ENCODE assay signal across 18 cellular contexts in the genomic region with DNA sequence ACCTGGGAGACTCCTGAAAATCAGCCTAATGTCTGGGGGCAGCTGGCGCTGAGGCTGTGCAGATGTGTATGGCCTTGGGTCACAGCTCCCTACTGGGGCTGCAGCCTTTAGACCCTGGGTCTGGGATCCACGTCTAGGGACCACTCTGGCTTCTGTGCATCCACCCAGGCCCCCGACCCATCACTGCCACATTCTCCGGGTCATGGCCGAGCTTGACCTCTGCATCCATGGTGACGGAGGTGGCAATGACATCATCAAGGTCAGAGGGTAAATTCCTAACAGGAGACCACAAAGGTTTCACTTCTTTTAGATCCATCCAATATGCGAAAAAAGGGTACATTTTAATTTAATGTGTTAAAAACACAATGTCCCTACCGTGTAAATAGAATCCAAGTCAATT. TPM values are rescaled to one million over a fixed set of nuclear protein-coding genes. Genes with fewer than 3 reads are reported as not detected.
DNase-seq lines count a peak whose midpoint lies in the region; ATAC-seq, FAIRE-seq and TF ChIP-seq lines count a peak whose summit lies in the region.
"Had no signal": no experiment of that assay in that cellular context is flagged by ENCODE, and none has a peak within 500 bp of the region (broad histone marks: within the 10 kb centered on the region; RNA-seq: fewer than 3 reads in every experiment).

No MANE protein-coding gene starts in this region.

- H2AFZ ChIP-seq in HepG2 (ENCODE audit: low read length) (no peak overlapping the region), osteoblast (ENCODE audit: low read length) (no peak overlapping the region)
- H2AFZ ChIP-seq: PC-9 had no signal

- in situ Hi-C loops in HepG2 (cut with HindIII; ENCODE audit: extremely low pct_ligation_motif_present, low pct_unique_long_range_greater_than_20kb): no loop called here

- intact Hi-C loops in HepG2 (cut with micrococcal nuclease; ENCODE audit: unreplicated experiment): no loop called here

- H3K4me1 ChIP-seq in HEK293 (ENCODE audit: control insufficient read depth, insufficient read depth, low read length): no peaks in the 10 kb centered on the region
- H3K4me1 ChIP-seq in RWPE2 (ENCODE audit: insufficient read depth, poor library complexity, severe bottlenecking): no peaks in the 10 kb centered on the region
- peaks cover 94% of the 10 kb centered on the region for H3K4me1 ChIP-seq in HepG2 (ENCODE audit: insufficient read depth, low read length)
- no peaks in the 10 kb centered on the region for H3K4me1 ChIP-seq in osteoblast (ENCODE audit: insufficient read depth, low read length)

- no TSS peak for BruUV-seq in HepG2 (replicated peaks; lab: Mats Ljungman, UMichigan)

- TF ChIP-seq CTCF in HEK293 (tag by site-specific recombination; IDR thresholded peaks at IDR 0.05): no peak
- no peak for TF ChIP-seq CTCF in RWPE2 (IDR thresholded peaks at IDR 0.05; ENCODE audit: poor library complexity, severe bottlenecking)
- no peak for TF ChIP-seq CTCF in HepG2 (CRISPR knock-in tag; IDR thresholded peaks at IDR 0.05)
- no peak for TF ChIP-seq CTCF in osteoblast (IDR thresholded peaks at IDR 0.05; ENCODE audit: extremely low read depth, low read depth, low read length)

- DNase-seq in RWPE2 (ENCODE audit: low spot score) (peak; percentile 68), HepG2 (ENCODE audit: low spot score) (no peak), osteoblast (ENCODE audit: insufficient read length, low spot score, missing footprints) (peak; percentile 43), NCI-H748 treated with DMSO at 0.1 percent for 48 hours (lab: John Stamatoyannopoulos, UW) (no peak), mucosa of gallbladder (ENCODE audit: low spot score) (no peak)
- DNase-seq: COR-L47, GF-D8, HFFc6, Karpas-422, MG63, NCI-H1105, NCI-H1694, NCI-H510A treated with DMSO at 0.1 percent for 48 hours, PC-9, Right ventricle myocardium superior had no signal

- TF ChIP-seq EP300 in HepG2 (IDR thresholded peaks at IDR 0.05; ENCODE audit: low read depth in 2 of 2, low read length in 2 of 2) (no peak), HepG2 (CRISPR knock-in tag; IDR thresholded peaks at IDR 0.05; ENCODE audit: borderline replicate concordance) (no peak)

- H3K79me2 ChIP-seq in HepG2 (ENCODE audit: insufficient read depth, low read length): no peaks in the 10 kb centered on the region
- no peaks in the 10 kb centered on the region for H3K79me2 ChIP-seq in osteoblast (ENCODE audit: insufficient read depth, low read length)

- no peak for TF ChIP-seq RAD21 in HepG2 (CRISPR knock-in tag; IDR thresholded peaks at IDR 0.05)

- CTCF ChIA-PET in HEK293 (lab: Yijun Ruan, JAX) (no interaction called here), HepG2 (lab: Yijun Ruan, JAX; ENCODE audit: low intra/inter-chr PET ratio, low total read pairs) (interaction anchor here (2.9 kb wide), 1 partner anchor 44 kb away, joined by 9 read pairs; no protein-coding TSS in a partner anchor)

- ATAC-seq in RWPE2 (ENCODE audit: low read depth) (no peak), HepG2 (no peak), HG03135 (IDR thresholded peaks at IDR 0.05; ENCODE audit: unreplicated experiment) (no peak)

- no peaks in the 10 kb centered on the region for H3K36me3 ChIP-seq in HEK293 (ENCODE audit: control insufficient read depth in 2 of 2, insufficient read depth in 1 of 2, low read length in 2 of 2)
- no peaks in the 10 kb centered on the region for H3K36me3 ChIP-seq in RWPE2 (ENCODE audit: low read depth)
- H3K36me3 ChIP-seq in HepG2 (replicated peaks in 1 of 2; ENCODE audit: control insufficient read depth in 1 of 2, insufficient read depth in 2 of 2, low read length in 2 of 2): no peaks in the 10 kb centered on the region
- H3K36me3 ChIP-seq in osteoblast (ENCODE audit: insufficient read depth, low read length): no peaks in the 10 kb centered on the region
- H3K36me3 ChIP-seq: MG63 had no signal

- H3K9me3 ChIP-seq in HEK293 (ENCODE audit: control insufficient read depth, insufficient read depth, low read depth, low read length) (no peaks in the 10 kb centered on the region), RWPE2 (ENCODE audit: severe bottlenecking) (no peaks in the 10 kb centered on the region), HepG2 (ENCODE audit: low read length) (no peaks in the 10 kb centered on the region), osteoblast (ENCODE audit: low read depth, low read length) (no peaks in the 10 kb centered on the region)
- H3K9me3 ChIP-seq: MG63 had no signal

- H4K20me1 ChIP-seq in HepG2 (ENCODE audit: insufficient read depth, low read length) (no peaks in the 10 kb centered on the region), osteoblast (ENCODE audit: insufficient read depth, low read length) (no peaks in the 10 kb centered on the region)

- peak; percentile 12 for FAIRE-seq in HepG2 (lab: Jason Lieb, UNC)
- FAIRE-seq: H1 had no signal

- H3K27ac ChIP-seq in HEK293 (ENCODE audit: extremely low read depth, low read depth, low read length) (no peak overlapping the region), RWPE2 (ENCODE audit: poor library complexity, severe bottlenecking) (no peak overlapping the region), HepG2 (ENCODE audit: extremely low read length, insufficient read depth, low read length) (no peak overlapping the region), osteoblast (ENCODE audit: low read depth, low read length) (no peak overlapping the region)
- H3K27ac ChIP-seq: PC-9 had no signal

- no peak overlapping the region for H3K4me2 ChIP-seq in HepG2 (ENCODE audit: low read depth, low read length)
- H3K4me2 ChIP-seq in osteoblast (ENCODE audit: insufficient read depth, low read length): no peak overlapping the region
- H3K4me2 ChIP-seq: PC-9 had no signal

- H3K9ac ChIP-seq in HepG2 (ENCODE audit: insufficient read depth, low read depth, low read length): no peak overlapping the region

- POLR2A ChIA-PET in HEK293 (lab: Yijun Ruan, JAX): interaction anchor here (0.8 kb wide), 1 partner anchor 15 kb away, joined by 3 read pairs; the partner anchor contains the start of gene PCMTD2
- POLR2A ChIA-PET in HepG2 (lab: Yijun Ruan, JAX): interaction anchor here (9.6 kb wide), 1 partner anchor 13 kb away, joined by 157 read pairs; the partner anchor contains the start of gene PCMTD2

- WGBS in HepG2 (ENCODE audit: low lambda C conversion rate): 83% methylated on average over 8 of the region's 8 CpGs

- no peak for TF ChIP-seq POLR2A in HepG2 (IDR thresholded peaks at IDR 0.05; ENCODE audit: insufficient read depth in 1 of 2, low read depth in 2 of 2, low read length in 2 of 2)

- H3K27me3 ChIP-seq in RWPE2 (ENCODE audit: insufficient read depth, poor library complexity, severe bottlenecking) (no peaks in the 10 kb centered on the region), HepG2 (ENCODE audit: control insufficient read depth in 1 of 2, insufficient read depth in 2 of 2, low read length in 2 of 2) (peaks cover 2 to 8% of the 10 kb centered on the region in 2 experiments; a peak in 2 of 5 replicates), osteoblast (ENCODE audit: insufficient read depth, low read length) (peaks cover 9% of the 10 kb centered on the region)

- H3K4me3 ChIP-seq in HEK293 (ENCODE audit: low read depth, low read length) (no peak overlapping the region), RWPE2 (ENCODE audit: severe bottlenecking) (no peak overlapping the region), HepG2 (replicated peaks in 1 of 3; ENCODE audit: insufficient read depth in 1 of 3, low read depth in 2 of 3, low read length in 3 of 3) (no peak overlapping the region), osteoblast (ENCODE audit: insufficient read depth, low read length) (no peak overlapping the region)
- H3K4me3 ChIP-seq: MG63, PC-9 had no signal

TF ChIP-seq in HEK293, 187 proteins besides CTCF, POLR2A, EP300 and RAD21 (continues in another document):
- TF ChIP-seq, protein P1, sequence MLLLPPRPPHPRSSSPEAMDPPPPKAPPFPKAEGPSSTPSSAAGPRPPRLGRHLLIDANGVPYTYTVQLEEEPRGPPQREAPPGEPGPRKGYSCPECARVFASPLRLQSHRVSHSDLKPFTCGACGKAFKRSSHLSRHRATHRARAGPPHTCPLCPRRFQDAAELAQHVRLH (tag by site-specific recombination; IDR thresholded peaks at IDR 0.05): no peak
- TF ChIP-seq ZNF549 (tag by site-specific recombination; IDR thresholded peaks at IDR 0.05): no peak

RNA-seq across cellular contexts. Expression of gene PCMTD2, which starts 14.5 kb away (rescaled TPM):
- total RNA-seq in HepG2 (2016; rRNA removed; fragmentation: Illumina TruSeq; extraction: Trizol) (47.0 and 50.5 TPM in 2 replicates), osteoblast (51.0 and 59.4 TPM in 2 replicates), mucosa of gallbladder (69.3 TPM)
- total RNA-seq in HepG2 (2016; cell fraction: cytosol; rRNA removed; fragmentation: Illumina TruSeq; extraction: Trizol; ENCODE audit: low read depth): 5.3 and 6.4 TPM in 2 replicates
- total RNA-seq in HepG2 (2016; cell fraction: insoluble cytoplasmic fraction; rRNA removed; fragmentation: Illumina TruSeq; extraction: Trizol): 44.0 and 57.6 TPM in 2 replicates
- 23.6 and 27.0 TPM in 2 replicates for total RNA-seq in HepG2 (2016; cell fraction: membrane; rRNA removed; fragmentation: Illumina TruSeq; extraction: Trizol)
- total RNA-seq in HepG2 (2016; cell fraction: nucleus; rRNA removed; fragmentation: Illumina TruSeq; extraction: Trizol): 52.1 and 60.5 TPM in 2 replicates
- 66.3 and 76.9 TPM in 2 replicates for polyA plus RNA-seq in HepG2 (2011; rRNA removed)
- polyA plus RNA-seq in HepG2 (2011; cell fraction: cytosol; rRNA removed): 40.5 and 52.8 TPM in 2 replicates
- polyA plus RNA-seq in HepG2 (2011; cell fraction: nucleus; rRNA removed): 117 and 148 TPM in 2 replicates
- polyA plus RNA-seq in HepG2 (2012): 58.6 and 62.1 TPM in 2 replicates
- 1.5 and 2.4 TPM in 2 replicates for polyA plus RNA-seq in HepG2 (2016; cell fraction: cytosol; fragmentation: Illumina TruSeq; extraction: Trizol; ENCODE audit: low read depth)
- 41.2 and 44.9 TPM in 2 replicates for polyA plus RNA-seq in HepG2 (2016; cell fraction: insoluble cytoplasmic fraction; fragmentation: Illumina TruSeq; extraction: Trizol; ENCODE audit: low read depth)
- 10.2 and 12.5 TPM in 2 replicates for polyA plus RNA-seq in HepG2 (2016; cell fraction: membrane; fragmentation: Illumina TruSeq; extraction: Trizol; ENCODE audit: low read depth)
- polyA plus RNA-seq in HepG2 (2016; cell fraction: nucleus; fragmentation: Illumina TruSeq; extraction: Trizol; ENCODE audit: insufficient read depth, low read depth): 134 and 146 TPM in 2 replicates
- 20.0 and 41.6 TPM in 2 replicates for polyA minus RNA-seq in HepG2 (2011; rRNA and poly(A)+ RNA removed; ENCODE audit: low replicate concordance)
- polyA minus RNA-seq in HepG2 (2011; cell fraction: cytosol; rRNA and poly(A)+ RNA removed): 36.8 and 46.1 TPM in 2 replicates
- 78.9 and 107 TPM in 2 replicates for polyA minus RNA-seq in HepG2 (2011; cell fraction: nucleus; rRNA and poly(A)+ RNA removed)

Comparison
In these comparisons a context has a peak if more than half of its experiments do, and no peak if none do; other contexts are left out.
1. DNase-seq: peak in RWPE2 (single experiment) and osteoblast (single experiment); none in HepG2 (single experiment), NCI-H748 treated with DMSO at 0.1 percent for 48 hours (single experiment) and mucosa of gallbladder (single experiment).
2. Of the 63 proteins assayed by ChIP-seq in both HepG2 and HEK293: peak only in HepG2: ZBTB7A; only in HEK293: none; in both: ATF2; in neither: 61.